35 cellular contexts compared by ENCODE assay signal in the genomic region with DNA sequence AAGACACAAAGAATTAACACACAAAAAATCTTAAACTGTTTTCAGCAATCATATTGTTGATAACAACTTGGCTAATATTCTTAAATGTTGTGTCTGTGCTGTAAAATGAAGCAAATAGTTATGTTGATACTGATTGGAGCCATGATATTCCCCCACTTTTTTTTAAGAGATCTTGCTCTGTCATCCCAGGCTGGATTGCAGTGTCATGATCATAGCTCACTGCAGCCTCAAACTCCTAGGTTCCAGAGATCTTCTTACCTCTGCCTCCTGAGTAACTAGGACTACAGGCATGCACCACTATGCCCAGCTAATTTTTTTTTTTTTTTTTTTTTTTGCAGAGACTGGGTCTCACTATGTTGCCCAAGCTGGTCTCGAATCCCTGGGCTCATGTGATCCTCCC.
"Had no signal": no experiment of that assay in that cellular context is flagged by ENCODE, and none has a peak within 500 bp of the region (broad histone marks: within the 10 kb centered on the region; RNA-seq: fewer than 3 reads in every experiment).

No MANE protein-coding gene starts in this region.

- H3K27me3 Mint-ChIP-seq: activated B cell treated with CpG ODN at 0.5 μM for 24 hours; activated CD4-positive, alpha-beta memory T cell treated with anti-CD3 and anti-CD28 coated beads, Interleukin-2, amount 10 ng/mL, durations not matched to agents 7 days and 5 days; activated CD4-positive, alpha-beta T cell treated with anti-CD3 and anti-CD28 coated beads, Interleukin-2, amount 10 ng/mL, durations not matched to agents 24 days and 14 days; activated CD8-positive, alpha-beta memory T cell treated with anti-CD3 and anti-CD28 coated beads, Interleukin-2, amount 10 ng/mL, durations not matched to agents 7 days and 5 days; activated naive CD4-positive, alpha-beta T cell treated with anti-CD3 and anti-CD28 coated beads, Interleukin-2, amount 10 ng/mL, durations not matched to agents 7 days and 5 days; activated naive CD4-positive, alpha-beta T cell treated with anti-CD3 and anti-CD28 coated beads, Interleukin-2, amount 50 U/mL, for 24 hours; activated naive CD8-positive, alpha-beta T cell; activated naive CD8-positive, alpha-beta T cell treated with anti-CD3 and anti-CD28 coated beads, Interleukin-2, amount 10 ng/mL, durations not matched to agents 7 days and 5 days; activated naive CD8-positive, alpha-beta T cell treated with anti-CD3 and anti-CD28 coated beads, Interleukin-2, amount 50 U/mL, for 24 hours; activated T-cell treated with anti-CD3 and anti-CD28 coated beads, Interleukin-2, amount 50 U/mL, for 24 hours; brain had no signal

- H3K27ac Mint-ChIP-seq: activated B cell treated with CpG ODN at 0.5 μM for 24 hours; activated CD4-positive, alpha-beta memory T cell treated with anti-CD3 and anti-CD28 coated beads, Interleukin-2, amount 10 ng/mL, durations not matched to agents 7 days and 5 days; activated CD4-positive, alpha-beta T cell treated with anti-CD3 and anti-CD28 coated beads, Interleukin-2, amount 10 ng/mL, durations not matched to agents 24 days and 14 days; activated CD8-positive, alpha-beta memory T cell treated with anti-CD3 and anti-CD28 coated beads, Interleukin-2, amount 10 ng/mL, durations not matched to agents 7 days and 5 days; activated CD8-positive, alpha-beta T cell treated with anti-CD3 and anti-CD28 coated beads, Interleukin-2, amount 10 ng/mL, durations not matched to agents 7 days and 5 days; activated naive CD4-positive, alpha-beta T cell treated with anti-CD3 and anti-CD28 coated beads, Interleukin-2, amount 10 ng/mL, durations not matched to agents 7 days and 5 days; activated naive CD4-positive, alpha-beta T cell treated with anti-CD3 and anti-CD28 coated beads, Interleukin-2, amount 50 U/mL, for 24 hours; activated naive CD8-positive, alpha-beta T cell; activated naive CD8-positive, alpha-beta T cell treated with anti-CD3 and anti-CD28 coated beads, Interleukin-2, amount 10 ng/mL, durations not matched to agents 7 days and 5 days; activated naive CD8-positive, alpha-beta T cell treated with anti-CD3 and anti-CD28 coated beads, Interleukin-2, amount 50 U/mL, for 24 hours; activated T-cell treated with anti-CD3 and anti-CD28 coated beads, Interleukin-2, amount 50 U/mL, for 24 hours; activated T-helper 2 cell treated with anti-CD3 and anti-CD28 coated beads, Interferon-gamma antibody, Interleukin-2, Interleukin-4, amounts not matched to agents 10 μg/mL and 5 μg/mL and 100 μg/mL, durations not matched to agents 14 hours and 24 hours and 36 hours; T-helper 1 cell treated with Interleukin-12 subunit alpha and Interleukin-12 subunit beta and Interleukin-4 antibody, amounts not matched to agents 30 μg/mL and 1 μg/mL, for 36 hours; T-helper 2 cell treated with Interferon-gamma antibody and Interleukin-4, amounts not matched to agents 5 μg/mL and 100 μg/mL, for 36 hours had no signal

- H3K4me3 Mint-ChIP-seq: activated B cell treated with CpG ODN at 0.5 μM for 24 hours; activated CD4-positive, alpha-beta memory T cell treated with anti-CD3 and anti-CD28 coated beads, Interleukin-2, amount 10 ng/mL, durations not matched to agents 7 days and 5 days; activated CD4-positive, alpha-beta T cell treated with anti-CD3 and anti-CD28 coated beads, Interleukin-2, amount 10 ng/mL, durations not matched to agents 24 days and 14 days; activated CD8-positive, alpha-beta memory T cell treated with anti-CD3 and anti-CD28 coated beads, Interleukin-2, amount 10 ng/mL, durations not matched to agents 7 days and 5 days; activated CD8-positive, alpha-beta T cell treated with anti-CD3 and anti-CD28 coated beads, Interleukin-2, amount 10 ng/mL, durations not matched to agents 7 days and 5 days; activated naive CD4-positive, alpha-beta T cell treated with anti-CD3 and anti-CD28 coated beads, Interleukin-2, amount 10 ng/mL, durations not matched to agents 7 days and 5 days; activated naive CD4-positive, alpha-beta T cell treated with anti-CD3 and anti-CD28 coated beads, Interleukin-2, amount 50 U/mL, for 24 hours; activated naive CD8-positive, alpha-beta T cell; activated naive CD8-positive, alpha-beta T cell treated with anti-CD3 and anti-CD28 coated beads, Interleukin-2, amount 10 ng/mL, durations not matched to agents 7 days and 5 days; activated naive CD8-positive, alpha-beta T cell treated with anti-CD3 and anti-CD28 coated beads, Interleukin-2, amount 50 U/mL, for 24 hours; activated T-cell treated with anti-CD3 and anti-CD28 coated beads, Interleukin-2, amount 50 U/mL, for 24 hours; brain; T-helper 1 cell treated with Interleukin-12 subunit alpha and Interleukin-12 subunit beta and Interleukin-4 antibody, amounts not matched to agents 30 μg/mL and 1 μg/mL, for 36 hours; T-helper 2 cell treated with Interferon-gamma antibody and Interleukin-4, amounts not matched to agents 5 μg/mL and 100 μg/mL, for 36 hours had no signal

- H3K4me3 ChIP-seq: ascending aorta, cardiac muscle cell had no signal

- H3K9me3 ChIP-seq: ascending aorta had no signal

- H3K27ac ChIP-seq: ascending aorta, cardiac muscle cell, VCaP had no signal

- DNase-seq: activated B cell treated with CpG ODN at 0.5 μM for 24 hours; activated CD4-positive, alpha-beta memory T cell treated with anti-CD3 and anti-CD28 coated beads, Interleukin-2, amount 10 ng/mL, durations not matched to agents 7 days and 5 days; activated CD4-positive, alpha-beta T cell treated with anti-CD3 and anti-CD28 coated beads for 4 hours; activated CD4-positive, alpha-beta T cell treated with anti-CD3 and anti-CD28 coated beads, Interleukin-2, amount 10 ng/mL, durations not matched to agents 24 days and 14 days; activated CD4-positive, alpha-beta T cell treated with anti-CD3 and anti-CD28 coated beads, Interleukin-2, amount 50 U/mL, for 48 hours; activated CD4-positive, CD25-positive, alpha-beta regulatory T cell treated with anti-CD3 and anti-CD28 coated beads, Interleukin-2, amount 50 U/mL, for 72 hours; activated CD8-positive, alpha-beta memory T cell treated with anti-CD3 and anti-CD28 coated beads for 24 hours; activated CD8-positive, alpha-beta memory T cell treated with anti-CD3 and anti-CD28 coated beads, Interleukin-2, amount 10 ng/mL, durations not matched to agents 7 days and 5 days; activated CD8-positive, alpha-beta memory T cell treated with anti-CD3 and anti-CD28 coated beads, Interleukin-2, amount 50 U/mL, for 48 hours; activated CD8-positive, alpha-beta T cell treated with anti-CD3 and anti-CD28 coated beads, Interleukin-2, amount 10 ng/mL, durations not matched to agents 7 days and 5 days; activated effector memory CD4-positive, alpha-beta T cell treated with Interleukin-2 at 50 U/mL for 16 hours; activated gamma-delta T cell; activated naive CD4-positive, alpha-beta T cell treated with anti-CD3 and anti-CD28 coated beads, Interleukin-2, amount 10 ng/mL, durations not matched to agents 7 days and 5 days; activated naive CD4-positive, alpha-beta T cell treated with Interleukin-2 at 50 U/mL for 16 hours; activated naive CD8-positive, alpha-beta T cell treated with anti-CD3 and anti-CD28 coated beads, Interleukin-2, amount 10 ng/mL, durations not matched to agents 7 days and 5 days; activated naive CD8-positive, alpha-beta T cell treated with anti-CD3 and anti-CD28 coated beads, Interleukin-2, amount 50 U/mL, for 24 hours; activated T-cell treated with anti-CD3 and anti-CD28 coated beads, Interleukin-2, amount 50 U/mL, for 24 hours; activated T-cell treated with anti-CD3 and anti-CD28 coated beads, Interleukin-2, amount 50 U/mL, for 48 hours; amygdala; anterior cingulate cortex; central memory CD4-positive, alpha-beta T cell; T-helper 1 cell; T-helper 2 cell; T-helper 9 cell had no signal

- ATAC-seq: activated CD8-positive, alpha-beta memory T cell treated with anti-CD3 and anti-CD28 coated beads, Interleukin-2, amount 10 ng/mL, durations not matched to agents 7 days and 5 days; activated CD8-positive, alpha-beta T cell treated with anti-CD3 and anti-CD28 coated beads, Interleukin-2, amount 10 ng/mL, durations not matched to agents 7 days and 5 days; activated naive CD8-positive, alpha-beta T cell treated with anti-CD3 and anti-CD28 coated beads, Interleukin-2, amount 50 U/mL, for 24 hours had no signal

- H3K27me3 ChIP-seq: ascending aorta, cardiac muscle cell had no signal

- H3K4me1 Mint-ChIP-seq: activated CD4-positive, alpha-beta memory T cell treated with anti-CD3 and anti-CD28 coated beads, Interleukin-2, amount 10 ng/mL, durations not matched to agents 7 days and 5 days; activated CD4-positive, alpha-beta T cell treated with anti-CD3 and anti-CD28 coated beads, Interleukin-2, amount 10 ng/mL, durations not matched to agents 24 days and 14 days; activated CD8-positive, alpha-beta memory T cell treated with anti-CD3 and anti-CD28 coated beads, Interleukin-2, amount 10 ng/mL, durations not matched to agents 7 days and 5 days; activated naive CD4-positive, alpha-beta T cell treated with anti-CD3 and anti-CD28 coated beads, Interleukin-2, amount 10 ng/mL, durations not matched to agents 7 days and 5 days; activated naive CD4-positive, alpha-beta T cell treated with anti-CD3 and anti-CD28 coated beads, Interleukin-2, amount 50 U/mL, for 24 hours; activated naive CD8-positive, alpha-beta T cell treated with anti-CD3 and anti-CD28 coated beads, Interleukin-2, amount 10 ng/mL, durations not matched to agents 7 days and 5 days; brain had no signal

- H3K9me3 Mint-ChIP-seq: activated CD4-positive, alpha-beta memory T cell treated with anti-CD3 and anti-CD28 coated beads, Interleukin-2, amount 10 ng/mL, durations not matched to agents 7 days and 5 days; activated CD4-positive, alpha-beta T cell treated with anti-CD3 and anti-CD28 coated beads, Interleukin-2, amount 10 ng/mL, durations not matched to agents 24 days and 14 days; activated naive CD4-positive, alpha-beta T cell treated with anti-CD3 and anti-CD28 coated beads, Interleukin-2, amount 10 ng/mL, durations not matched to agents 7 days and 5 days; activated naive CD4-positive, alpha-beta T cell treated with anti-CD3 and anti-CD28 coated beads, Interleukin-2, amount 50 U/mL, for 24 hours; activated naive CD8-positive, alpha-beta T cell treated with anti-CD3 and anti-CD28 coated beads, Interleukin-2, amount 10 ng/mL, durations not matched to agents 7 days and 5 days; activated naive CD8-positive, alpha-beta T cell treated with anti-CD3 and anti-CD28 coated beads, Interleukin-2, amount 50 U/mL, for 24 hours; activated T-cell treated with anti-CD3 and anti-CD28 coated beads, Interleukin-2, amount 50 U/mL, for 24 hours; activated T-helper 2 cell treated with anti-CD3 and anti-CD28 coated beads, Interferon-gamma antibody, Interleukin-2, Interleukin-4, amounts not matched to agents 10 μg/mL and 5 μg/mL and 100 μg/mL, durations not matched to agents 14 hours and 24 hours and 36 hours; brain; T-helper 1 cell treated with Interleukin-12 subunit alpha and Interleukin-12 subunit beta and Interleukin-4 antibody, amounts not matched to agents 30 μg/mL and 1 μg/mL, for 36 hours; T-helper 2 cell treated with Interferon-gamma antibody and Interleukin-4, amounts not matched to agents 5 μg/mL and 100 μg/mL, for 36 hours had no signal

- FAIRE-seq: bronchial epithelial cell, TTC549 had no signal

- H3K4me1 ChIP-seq: ascending aorta had no signal
